ENCODE assay signal across 12 cellular contexts in genomic region chr6:109336221-109336955, GRCh38. TPM values are rescaled to one million over a fixed set of nuclear protein-coding genes. Genes with fewer than 3 reads are reported as not detected.
DNase-seq lines count a peak whose midpoint lies in the region; ATAC-seq and TF ChIP-seq lines count a peak whose summit lies in the region.
"Had no signal": no experiment of that assay in that cellular context is flagged by ENCODE, and none has a peak within 500 bp of the region (broad histone marks: within the 10 kb centered on the region; RNA-seq: fewer than 3 reads in every experiment).

No MANE protein-coding gene starts in this region.

- peak; percentile 1 to 12 for DNase-seq in SHP77 (lab: John Stamatoyannopoulos, UW)
- DNase-seq in SHP77 treated with DMSO at 0.1 percent for 48 hours (lab: John Stamatoyannopoulos, UW), result no peak
- DNase-seq in foreskin keratinocyte, result peak; percentile 42 to 83
- peak; percentile 26 for DNase-seq in stromal cell of bone marrow (ENCODE audit: low read depth)
- no peak for DNase-seq in stimulated activated CD4-positive, alpha-beta T cell treated with anti-CD3 and anti-CD28 coated beads, Interleukin-4, amount 100 ng/mL, for 1 hour
- no peak for DNase-seq in NCI-H1694 (lab: John Stamatoyannopoulos, UW)
- DNase-seq: central memory CD4-positive, alpha-beta T cell; ovary; SW 1271 had no signal

- TF ChIP-seq CTCF in VCaP (conservative IDR thresholded peaks at IDR 0.05), result no peak
- TF ChIP-seq CTCF in foreskin keratinocyte (conservative IDR thresholded peaks at IDR 0.05), result no peak

- H3K27ac ChIP-seq in VCaP (peak overlapping the region; percentile 88), foreskin keratinocyte (no peak overlapping the region)
- H3K27ac ChIP-seq: ovary had no signal

- no peaks in the 10 kb centered on the region for H3K4me1 ChIP-seq in foreskin keratinocyte

- ATAC-seq in foreskin keratinocyte (peak; percentile 60), HG03025 (IDR thresholded peaks at IDR 0.05; ENCODE audit: low FRiP score, unreplicated experiment) (no peak)
- ATAC-seq: GM12878 had no signal

- H3K27me3 ChIP-seq in foreskin keratinocyte, result no peaks in the 10 kb centered on the region
- H3K27me3 ChIP-seq: ovary had no signal

RNA-seq across cellular contexts. Expression of gene CD164, which starts 45.9 kb away (rescaled TPM):
- total RNA-seq in foreskin keratinocyte, result 138 and 154 TPM in 2 replicates
- 82.1 and 82.4 TPM in 2 replicates for polyA plus RNA-seq in foreskin keratinocyte

Comparison
In these comparisons a context has a peak if more than half of its experiments do, and no peak if none do; other contexts are left out.
1. DNase-seq: peak in SHP77 (2 of 2), foreskin keratinocyte (2 of 2) and stromal cell of bone marrow (single experiment); none in SHP77 treated with DMSO at 0.1 percent for 48 hours (single experiment), stimulated activated CD4-positive, alpha-beta T cell treated with anti-CD3 and anti-CD28 coated beads, Interleukin-4, amount 100 ng/mL, for 1 hour (single experiment) and NCI-H1694 (single experiment).